Comparison of ENCODE assay signal across 21 cellular contexts in genomic region chr16:65323655-65324237, GRCh38.
"Had no signal": no experiment of that assay in that cellular context is flagged by ENCODE, and none has a peak within 500 bp of the region (broad histone marks: within the 10 kb centered on the region; RNA-seq: fewer than 3 reads in every experiment).

No MANE protein-coding gene starts in this region.

- H3K9me3 ChIP-seq: breast epithelium, esophagus muscularis mucosa, left lung, thyroid gland, upper lobe of right lung had no signal

- H3K27ac Mint-ChIP-seq: activated CD4-positive, alpha-beta T cell treated with anti-CD3 and anti-CD28 coated beads, Interleukin-2, amount 10 ng/mL, durations not matched to agents 7 days and 5 days; activated naive CD8-positive, alpha-beta T cell treated with anti-CD3 and anti-CD28 coated beads for 36 hours; immature natural killer cell; naive B cell had no signal

- H3K27ac ChIP-seq: breast epithelium, dorsolateral prefrontal cortex, esophagus muscularis mucosa, hepatocyte, left lung, parathyroid adenoma, thyroid gland, upper lobe of right lung had no signal

- H3K9ac ChIP-seq: parathyroid adenoma had no signal

- H3K36me3 Mint-ChIP-seq: activated naive CD8-positive, alpha-beta T cell treated with anti-CD3 and anti-CD28 coated beads for 36 hours; immature natural killer cell; naive B cell had no signal

- H3K27me3 ChIP-seq: breast epithelium, dorsolateral prefrontal cortex, esophagus muscularis mucosa, hepatocyte, left lung, thyroid gland, upper lobe of right lung had no signal

- DNase-seq: activated naive CD8-positive, alpha-beta T cell treated with anti-CD3 and anti-CD28 coated beads for 36 hours; activated T-cell treated with anti-CD3 and anti-CD28 coated beads, Interleukin-2, amount 50 U/mL, for 1 hour; dorsolateral prefrontal cortex; glutamatergic neuron; immature natural killer cell; left lung; naive B cell; nucleus accumbens; right cardiac atrium; stimulated activated CD4-positive, alpha-beta T cell treated with anti-CD3 and anti-CD28 coated beads, Interleukin-4, amount 100 ng/mL, for 24 hours; stimulated activated naive CD4-positive, alpha-beta T cell treated with Interleukin-2 at 50 U/mL for 16 hours; substantia nigra; thyroid gland; upper lobe of right lung had no signal

- H3K4me2 ChIP-seq: hepatocyte had no signal

- H3K4me3 Mint-ChIP-seq: activated CD4-positive, alpha-beta T cell treated with anti-CD3 and anti-CD28 coated beads, Interleukin-2, amount 10 ng/mL, durations not matched to agents 7 days and 5 days; activated naive CD8-positive, alpha-beta T cell treated with anti-CD3 and anti-CD28 coated beads for 36 hours; central memory CD8-positive, alpha-beta T cell; immature natural killer cell; naive B cell had no signal

- ATAC-seq: left lung, right cardiac atrium, upper lobe of right lung had no signal

- H3K4me1 Mint-ChIP-seq: activated CD4-positive, alpha-beta T cell treated with anti-CD3 and anti-CD28 coated beads, Interleukin-2, amount 10 ng/mL, durations not matched to agents 7 days and 5 days; activated naive CD8-positive, alpha-beta T cell treated with anti-CD3 and anti-CD28 coated beads for 36 hours; central memory CD8-positive, alpha-beta T cell; immature natural killer cell; naive B cell had no signal

- H3K4me3 ChIP-seq: breast epithelium, dorsolateral prefrontal cortex, esophagus muscularis mucosa, hepatocyte, left lung, lung, thyroid gland, upper lobe of right lung had no signal

- H3K4me1 ChIP-seq: breast epithelium, esophagus muscularis mucosa, left lung, parathyroid adenoma, thyroid gland, upper lobe of right lung had no signal

- H2AFZ ChIP-seq: hepatocyte, parathyroid adenoma had no signal

- H3K36me3 ChIP-seq: breast epithelium, esophagus muscularis mucosa, left lung, thyroid gland, upper lobe of right lung had no signal

- H3K27me3 Mint-ChIP-seq: activated CD4-positive, alpha-beta T cell treated with anti-CD3 and anti-CD28 coated beads, Interleukin-2, amount 10 ng/mL, durations not matched to agents 7 days and 5 days; activated naive CD8-positive, alpha-beta T cell treated with anti-CD3 and anti-CD28 coated beads for 36 hours; central memory CD8-positive, alpha-beta T cell; naive B cell had no signal

- H3K9me3 Mint-ChIP-seq: activated CD4-positive, alpha-beta T cell treated with anti-CD3 and anti-CD28 coated beads, Interleukin-2, amount 10 ng/mL, durations not matched to agents 7 days and 5 days had no signal

- H3K79me2 ChIP-seq: hepatocyte, parathyroid adenoma had no signal
